Comparison of ENCODE assay signal across 9 cellular contexts in genomic region chr10:124943301-124944092, GRCh38. TPM values are rescaled to one million over a fixed set of nuclear protein-coding genes. Genes with fewer than 3 reads are reported as not detected.
DNase-seq lines count a peak whose midpoint lies in the region; ATAC-seq and TF ChIP-seq lines count a peak whose summit lies in the region.
"Had no signal": no experiment of that assay in that cellular context is flagged by ENCODE, and none has a peak within 500 bp of the region (broad histone marks: within the 10 kb centered on the region; RNA-seq: fewer than 3 reads in every experiment).

No MANE protein-coding gene starts in this region.

- no peak for TF ChIP-seq CTCF in fibroblast of pulmonary artery (IDR thresholded peaks at IDR 0.05; ENCODE audit: low read length, missing control alignments)
- no peak for TF ChIP-seq CTCF in lower leg skin (IDR thresholded peaks at IDR 0.05)

- no peak for TF ChIP-seq POLR2A in lower leg skin (IDR thresholded peaks at IDR 0.05)

- intact Hi-C loops in lower leg skin (cut with DNase I; ENCODE audit: low total_unique reads): no loop called here

- WGBS in lower leg skin, 2 donors: 76 to 77% methylated on average over 9 of the region's 9 CpGs

- ATAC-seq in SK-N-SH treated with all-trans-retinoic acid at 6 μM for 48 hours (peak; percentile 76), HG02588 (IDR thresholded peaks at IDR 0.05; ENCODE audit: unreplicated experiment) (no peak), GM21786 (IDR thresholded peaks at IDR 0.05; ENCODE audit: unreplicated experiment) (no peak)

- DNase-seq in GM04503 (ENCODE audit: low read depth) (peak; percentile 87), fibroblast of pulmonary artery (ENCODE audit: low read depth) (peak; percentile 74), renal cortical epithelial cell (ENCODE audit: low read depth) (peak; percentile 90), lower leg skin (ENCODE audit: low spot score in 2 of 2) (no peak)
- no peak for DNase-seq in stimulated activated CD4-positive, alpha-beta T cell treated with anti-CD3 and anti-CD28 coated beads, Interleukin-12 subunit alpha, Interleukin-12 subunit beta, amount 100 ng/mL, for 4 hours
- DNase-seq: effector CD4-positive, alpha-beta T cell had no signal

- H3K4me3 ChIP-seq in fibroblast of pulmonary artery (replicated peaks; ENCODE audit: low read depth, low read length) (no peak overlapping the region), lower leg skin (ENCODE audit: low read depth, poor library complexity, severe bottlenecking) (no peak overlapping the region)

TF ChIP-seq in SK-N-SH treated with all-trans-retinoic acid at 6 μM for 48 hours, 23 proteins besides CTCF, POLR2A, EP300 and RAD21:
- no peak for TF ChIP-seq ZFP30 (CRISPR knock-in tag; IDR thresholded peaks at IDR 0.05)
- no peak for TF ChIP-seq ZNF70 (CRISPR knock-in tag; IDR thresholded peaks at IDR 0.05)
- no peak for TF ChIP-seq GLIS3 (CRISPR knock-in tag; IDR thresholded peaks at IDR 0.05)
- no peak for TF ChIP-seq BACH2 (CRISPR knock-in tag; IDR thresholded peaks at IDR 0.05; ENCODE audit: borderline replicate concordance)
- TF ChIP-seq PATZ1 (CRISPR knock-in tag; IDR thresholded peaks at IDR 0.05; ENCODE audit: borderline replicate concordance): no peak
- TF ChIP-seq, protein P1, sequence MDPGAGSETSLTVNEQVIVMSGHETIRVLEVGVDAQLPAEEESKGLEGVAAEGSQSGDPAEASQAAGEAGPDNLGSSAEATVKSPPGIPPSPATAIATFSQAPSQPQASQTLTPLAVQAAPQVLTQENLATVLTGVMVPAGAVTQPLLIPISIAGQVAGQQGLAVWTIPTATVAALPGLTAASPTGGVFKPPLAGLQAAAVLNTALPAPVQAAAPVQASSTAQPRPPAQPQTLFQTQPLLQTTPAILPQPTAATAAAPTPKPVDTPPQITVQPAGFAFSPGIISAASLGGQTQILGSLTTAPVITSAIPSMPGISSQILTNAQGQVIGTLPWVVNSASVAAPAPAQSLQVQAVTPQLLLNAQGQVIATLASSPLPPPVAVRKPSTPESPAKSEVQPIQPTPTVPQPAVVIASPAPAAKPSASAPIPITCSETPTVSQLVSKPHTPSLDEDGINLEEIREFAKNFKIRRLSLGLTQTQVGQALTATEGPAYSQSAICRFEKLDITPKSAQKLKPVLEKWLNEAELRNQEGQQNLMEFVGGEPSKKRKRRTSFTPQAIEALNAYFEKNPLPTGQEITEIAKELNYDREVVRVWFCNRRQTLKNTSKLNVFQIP (CRISPR knock-in tag; IDR thresholded peaks at IDR 0.05; ENCODE audit: borderline replicate concordance, low read depth): no peak
- no peak for TF ChIP-seq SNAI2 (CRISPR knock-in tag; IDR thresholded peaks at IDR 0.05)
TF ChIP-seq in SK-N-SH treated with all-trans-retinoic acid at 6 μM for 48 hours: peak in this region for 0.

RNA-seq across cellular contexts. Expression of gene ZRANB1, which starts 1.6 kb away (rescaled TPM):
- 24.1 and 27.2 TPM in 2 replicates for total RNA-seq in renal cortical epithelial cell
- total RNA-seq in lower leg skin: 10 to 100 TPM; 26.5 to 40.6 (median 35.0) TPM

Comparison
In these comparisons a context has a peak if more than half of its experiments do, and no peak if none do; other contexts are left out.
1. DNase-seq: peak in GM04503 (single experiment), fibroblast of pulmonary artery (single experiment) and renal cortical epithelial cell (single experiment); none in stimulated activated CD4-positive, alpha-beta T cell treated with anti-CD3 and anti-CD28 coated beads, Interleukin-12 subunit alpha, Interleukin-12 subunit beta, amount 100 ng/mL, for 4 hours (single experiment) and lower leg skin (0 of 2).